In genomic region chr1:10185759-10186158, GRCh38 we compare ENCODE assay signal across 29 cellular contexts.
"Had no signal": no experiment of that assay in that cellular context is flagged by ENCODE, and none has a peak within 500 bp of the region (broad histone marks: within the 10 kb centered on the region; RNA-seq: fewer than 3 reads in every experiment).

No MANE protein-coding gene starts in this region.

- H3K27ac ChIP-seq: Peyer's patch, RWPE1, SJCRH30, WERI-Rb-1 had no signal

- H3K4me3 ChIP-seq: Peyer's patch, SJCRH30 had no signal

- ATAC-seq: activated CD4-positive, CD25-positive, alpha-beta regulatory T cell treated with anti-CD3 and anti-CD28 coated beads, Interleukin-2, amount 50 U/mL, for 24 hours; activated CD8-positive, alpha-beta T cell treated with anti-CD3 and anti-CD28 coated beads for 36 hours; T-helper 17 cell had no signal

- H3K27me3 ChIP-seq: Peyer's patch, SJCRH30 had no signal

- H3K27me3 Mint-ChIP-seq: activated CD8-positive, alpha-beta T cell treated with anti-CD3 and anti-CD28 coated beads for 36 hours; activated naive CD8-positive, alpha-beta T cell; activated T-cell treated with anti-CD3 and anti-CD28 coated beads, Interleukin-2, amount 50 U/mL, for 24 hours; brain; T-helper 17 cell had no signal

- H3K9me3 Mint-ChIP-seq: activated T-helper 1 cell treated with anti-CD3 and anti-CD28 coated beads, Interleukin-12 subunit alpha, Interleukin-12 subunit beta, Interleukin-2, Interleukin-4 antibody, amounts not matched to agents 30 ng/mL and 10 ng/mL and 1 ng/mL, durations not matched to agents 14 hours and 24 hours and 36 hours had no signal

- H3K36me3 ChIP-seq: SJCRH30 had no signal

- H3K27ac Mint-ChIP-seq: activated CD8-positive, alpha-beta T cell treated with anti-CD3 and anti-CD28 coated beads for 36 hours; activated naive CD8-positive, alpha-beta T cell; activated T-cell treated with anti-CD3 and anti-CD28 coated beads, Interleukin-2, amount 50 U/mL, for 24 hours; activated T-helper 1 cell treated with anti-CD3 and anti-CD28 coated beads, Interleukin-12 subunit alpha, Interleukin-12 subunit beta, Interleukin-2, Interleukin-4 antibody, amounts not matched to agents 30 ng/mL and 10 ng/mL and 1 ng/mL, durations not matched to agents 14 hours and 24 hours and 36 hours had no signal

- H3K9me3 ChIP-seq: Peyer's patch, SJCRH30, SK-N-SH had no signal

- H3K4me3 Mint-ChIP-seq: activated CD8-positive, alpha-beta T cell treated with anti-CD3 and anti-CD28 coated beads for 36 hours; activated naive CD8-positive, alpha-beta T cell; activated T-cell treated with anti-CD3 and anti-CD28 coated beads, Interleukin-2, amount 50 U/mL, for 24 hours; activated T-helper 1 cell treated with anti-CD3 and anti-CD28 coated beads, Interleukin-12 subunit alpha, Interleukin-12 subunit beta, Interleukin-2, Interleukin-4 antibody, amounts not matched to agents 30 ng/mL and 10 ng/mL and 1 ng/mL, durations not matched to agents 14 hours and 24 hours and 36 hours; brain; T-helper 17 cell had no signal

- H3K4me1 Mint-ChIP-seq: T-helper 17 cell had no signal

- H3K4me1 ChIP-seq: Peyer's patch, SJCRH30 had no signal

- DNase-seq: activated CD4-positive, alpha-beta T cell treated with anti-CD3 and anti-CD28 coated beads for 4 hours; activated CD8-positive, alpha-beta T cell treated with anti-CD3 and anti-CD28 coated beads for 36 hours; activated effector memory CD4-positive, alpha-beta T cell treated with anti-CD3 and anti-CD28 coated beads, Interleukin-2, amount 50 U/mL, for 16 hours; activated naive CD4-positive, alpha-beta T cell treated with Interleukin-2 at 50 U/mL for 16 hours; activated T-cell treated with anti-CD3 and anti-CD28 coated beads, Interleukin-2, amount 50 U/mL, for 24 hours; amygdala; KG1; MV-4-11; NCI-H1105; NCI-H1436; NCI-H1694 treated with DMSO at 0.1 percent for 48 hours; NCI-H2029 treated with DMSO at 0.1 percent for 48 hours; NCI-H345; NCI-H510A; NCI-H526 treated with DMSO at 0.1 percent for 48 hours; NCI-H82; OCI-M1; Peyer's patch; Right ventricle myocardium superior; SJCRH30; SK-N-SH; T-helper 17 cell; T-helper 9 cell; WERI-Rb-1 had no signal
